In genomic region chr19:49588370-49589122, GRCh38 we compare ENCODE assay signal across 11 cellular contexts. TPM values are rescaled to one million over a fixed set of nuclear protein-coding genes. Genes with fewer than 3 reads are reported as not detected.
DNase-seq lines count a peak whose midpoint lies in the region; ATAC-seq and TF ChIP-seq lines count a peak whose summit lies in the region.
"Had no signal": no experiment of that assay in that cellular context is flagged by ENCODE, and none has a peak within 500 bp of the region (broad histone marks: within the 10 kb centered on the region; RNA-seq: fewer than 3 reads in every experiment).

No MANE protein-coding gene starts in this region.

- H3K9me3 Mint-ChIP-seq in activated CD4-positive, alpha-beta memory T cell treated with anti-CD3 and anti-CD28 coated beads for 36 hours: no peaks in the 10 kb centered on the region
- no peaks in the 10 kb centered on the region for H3K9me3 Mint-ChIP-seq in activated CD4-positive, alpha-beta memory T cell treated with anti-CD3 and anti-CD28 coated beads, Interleukin-2, amount 10 ng/mL, durations not matched to agents 7 days and 5 days
- no peaks in the 10 kb centered on the region for H3K9me3 Mint-ChIP-seq in activated B cell treated with CpG ODN at 0.5 μM for 24 hours
- no peaks in the 10 kb centered on the region for H3K9me3 Mint-ChIP-seq in central memory CD8-positive, alpha-beta T cell

- intact Hi-C loops in activated CD4-positive, alpha-beta memory T cell treated with anti-CD3 and anti-CD28 coated beads for 36 hours (cut with micrococcal nuclease): no loop called here
- intact Hi-C loops in activated B cell treated with CpG ODN at 0.5 μM for 24 hours (cut with micrococcal nuclease): no loop called here
- intact Hi-C loops in head of caudate nucleus (cut with DNase I): no loop called here

- no peak for TF ChIP-seq CTCF in activated B cell treated with CpG ODN at 0.5 μM for 24 hours (IDR thresholded peaks at IDR 0.05)

- peaks cover 22% of the 10 kb centered on the region for H3K4me1 Mint-ChIP-seq in activated CD4-positive, alpha-beta memory T cell treated with anti-CD3 and anti-CD28 coated beads for 36 hours (ENCODE audit: low read depth)
- peaks cover 26% of the 10 kb centered on the region for H3K4me1 Mint-ChIP-seq in activated CD4-positive, alpha-beta memory T cell treated with anti-CD3 and anti-CD28 coated beads, Interleukin-2, amount 10 ng/mL, durations not matched to agents 7 days and 5 days
- peaks cover 23% of the 10 kb centered on the region for H3K4me1 Mint-ChIP-seq in activated B cell treated with CpG ODN at 0.5 μM for 24 hours
- peaks cover 32% of the 10 kb centered on the region for H3K4me1 Mint-ChIP-seq in central memory CD8-positive, alpha-beta T cell

- H3K27me3 Mint-ChIP-seq in activated CD4-positive, alpha-beta memory T cell treated with anti-CD3 and anti-CD28 coated beads for 36 hours: no peaks in the 10 kb centered on the region
- peaks cover 9% of the 10 kb centered on the region for H3K27me3 Mint-ChIP-seq in activated CD4-positive, alpha-beta memory T cell treated with anti-CD3 and anti-CD28 coated beads, Interleukin-2, amount 10 ng/mL, durations not matched to agents 7 days and 5 days
- no peaks in the 10 kb centered on the region for H3K27me3 Mint-ChIP-seq in activated B cell treated with CpG ODN at 0.5 μM for 24 hours
- H3K27me3 Mint-ChIP-seq in central memory CD8-positive, alpha-beta T cell: no peaks in the 10 kb centered on the region

- H3K4me3 Mint-ChIP-seq in activated CD4-positive, alpha-beta memory T cell treated with anti-CD3 and anti-CD28 coated beads for 36 hours: no peak overlapping the region
- no peak overlapping the region for H3K4me3 Mint-ChIP-seq in activated CD4-positive, alpha-beta memory T cell treated with anti-CD3 and anti-CD28 coated beads, Interleukin-2, amount 10 ng/mL, durations not matched to agents 7 days and 5 days
- H3K4me3 Mint-ChIP-seq in activated B cell treated with CpG ODN at 0.5 μM for 24 hours: no peak overlapping the region
- H3K4me3 Mint-ChIP-seq in central memory CD8-positive, alpha-beta T cell: no peak overlapping the region

- peak overlapping the region; percentile 13 for H3K27ac Mint-ChIP-seq in activated CD4-positive, alpha-beta memory T cell treated with anti-CD3 and anti-CD28 coated beads for 36 hours
- no peak overlapping the region for H3K27ac Mint-ChIP-seq in activated CD4-positive, alpha-beta memory T cell treated with anti-CD3 and anti-CD28 coated beads, Interleukin-2, amount 10 ng/mL, durations not matched to agents 7 days and 5 days
- H3K27ac Mint-ChIP-seq in activated B cell treated with CpG ODN at 0.5 μM for 24 hours: peak overlapping the region; percentile 36
- H3K27ac Mint-ChIP-seq in central memory CD8-positive, alpha-beta T cell (ENCODE audit: low read depth): peak overlapping the region; percentile 37

- H3K36me3 Mint-ChIP-seq in activated CD4-positive, alpha-beta memory T cell treated with anti-CD3 and anti-CD28 coated beads for 36 hours: peaks cover 2% of the 10 kb centered on the region
- H3K36me3 Mint-ChIP-seq in activated CD4-positive, alpha-beta memory T cell treated with anti-CD3 and anti-CD28 coated beads, Interleukin-2, amount 10 ng/mL, durations not matched to agents 7 days and 5 days (ENCODE audit: low read depth): peaks cover 3% of the 10 kb centered on the region
- H3K36me3 Mint-ChIP-seq in activated B cell treated with CpG ODN at 0.5 μM for 24 hours (ENCODE audit: low read depth): peaks cover 4% of the 10 kb centered on the region
- peaks cover 21% of the 10 kb centered on the region for H3K36me3 Mint-ChIP-seq in central memory CD8-positive, alpha-beta T cell (ENCODE audit: insufficient read depth)

- CTCF ChIA-PET in activated CD4-positive, alpha-beta memory T cell treated with anti-CD3 and anti-CD28 coated beads for 36 hours (lab: Charles Lee): interaction anchor here (0.9 to 4.6 kb wide), 3 partner anchors 18 to 84 kb away, joined by 3 to 17 read pairs (median 4); no protein-coding TSS in a partner anchor
- CTCF ChIA-PET in activated CD4-positive, alpha-beta memory T cell treated with anti-CD3 and anti-CD28 coated beads, Interleukin-2, amount 10 ng/mL, durations not matched to agents 7 days and 5 days (lab: Charles Lee): interaction anchor here (0.6 to 1.7 kb wide), 3 partner anchors 8 to 61 kb away, joined by 3 to 4 read pairs (median 4); partner anchors contain the start of genes NOSIP and RCN3
- CTCF ChIA-PET in activated B cell treated with CpG ODN at 0.5 μM for 24 hours (lab: Charles Lee): no interaction called here

- no peak for ATAC-seq in activated B cell treated with CpG ODN at 0.5 μM for 24 hours (ENCODE audit: low read depth)
- peak; percentile 10 for ATAC-seq in central memory CD8-positive, alpha-beta T cell (replicated peaks; ENCODE audit: extremely low read depth, poor library complexity, severe bottlenecking)

- peak; percentile 78 for DNase-seq in activated CD4-positive, alpha-beta memory T cell treated with anti-CD3 and anti-CD28 coated beads for 36 hours
- DNase-seq in activated CD4-positive, alpha-beta memory T cell treated with anti-CD3 and anti-CD28 coated beads, Interleukin-2, amount 10 ng/mL, durations not matched to agents 7 days and 5 days: no peak
- DNase-seq in activated B cell treated with CpG ODN at 0.5 μM for 24 hours: no peak
- no peak for DNase-seq in central memory CD8-positive, alpha-beta T cell (ENCODE audit: low spot score in 2 of 2)
- DNase-seq in stimulated activated CD8-positive, alpha-beta memory T cell treated with anti-CD3 and anti-CD28 coated beads, Interleukin-4, amount 100 ng/mL, for 48 hours: peak; percentile 63
- no peak for DNase-seq in NCI-H748 (lab: John Stamatoyannopoulos, UW; ENCODE audit: unreplicated experiment)
- DNase-seq in inferior parietal cortex (ENCODE audit: extremely low spot score): no peak
- no peak for DNase-seq in head of caudate nucleus
- DNase-seq: cortex of kidney, NCI-H2227 treated with DMSO at 0.1 percent for 48 hours had no signal

- POLR2A ChIA-PET in activated CD4-positive, alpha-beta memory T cell treated with anti-CD3 and anti-CD28 coated beads for 36 hours (lab: Charles Lee): interaction anchor here (2.3 to 3.1 kb wide), 2 partner anchors 8 to 88 kb away, joined by 8 to 22 read pairs; partner anchors contain the start of genes NOSIP and PRRG2
- POLR2A ChIA-PET in activated CD4-positive, alpha-beta memory T cell treated with anti-CD3 and anti-CD28 coated beads, Interleukin-2, amount 10 ng/mL, durations not matched to agents 7 days and 5 days (lab: Charles Lee): interaction anchor here (2.6 to 3.4 kb wide), 2 partner anchors 8 to 88 kb away, joined by 16 to 38 read pairs; partner anchors contain the start of genes NOSIP, PRMT1 and PRRG2
- POLR2A ChIA-PET in activated B cell treated with CpG ODN at 0.5 μM for 24 hours (lab: Charles Lee): interaction anchor here (5.3 to 6.5 kb wide), 2 partner anchors 9 to 88 kb away, joined by 69 to 106 read pairs; partner anchors contain the start of genes NOSIP, PRMT1 and PRRG2

RNA-seq across cellular contexts. Expression of gene PRR12, which starts 2.4 kb away (rescaled TPM):
- total RNA-seq in activated CD4-positive, alpha-beta memory T cell treated with anti-CD3 and anti-CD28 coated beads for 36 hours: 10 to 100 TPM; 19.9 to 22.4 TPM
- total RNA-seq in activated CD4-positive, alpha-beta memory T cell treated with anti-CD3 and anti-CD28 coated beads, Interleukin-2, amount 10 ng/mL, durations not matched to agents 7 days and 5 days: 10 to 100 TPM; 33.0 to 36.2 TPM
- 37.1 and 42.1 TPM in 2 replicates for total RNA-seq in activated B cell treated with CpG ODN at 0.5 μM for 24 hours

RNA-seq across cellular contexts. Expression of gene PRRG2, which starts 7.4 kb away (rescaled TPM):
- total RNA-seq in activated CD4-positive, alpha-beta memory T cell treated with anti-CD3 and anti-CD28 coated beads for 36 hours: 1 to 10 TPM in 1 of 2 experiments, under 1 TPM in 1; 0.85 to 1.5 TPM
- 1 to 10 TPM; 1.0 to 1.1 TPM for total RNA-seq in activated CD4-positive, alpha-beta memory T cell treated with anti-CD3 and anti-CD28 coated beads, Interleukin-2, amount 10 ng/mL, durations not matched to agents 7 days and 5 days
- 1.8 and 2.2 TPM in 2 replicates for total RNA-seq in activated B cell treated with CpG ODN at 0.5 μM for 24 hours
- total RNA-seq: RPMI7951 had no signal

RNA-seq across cellular contexts. Expression of gene NOSIP, which starts 8.2 kb away (rescaled TPM):
- total RNA-seq in activated CD4-positive, alpha-beta memory T cell treated with anti-CD3 and anti-CD28 coated beads for 36 hours: 10 to 100 TPM; 80.3 to 84.3 TPM
- total RNA-seq in activated CD4-positive, alpha-beta memory T cell treated with anti-CD3 and anti-CD28 coated beads, Interleukin-2, amount 10 ng/mL, durations not matched to agents 7 days and 5 days: 100 to 1,000 TPM; 162 to 163 TPM
- 49.9 and 54.8 TPM in 2 replicates for total RNA-seq in activated B cell treated with CpG ODN at 0.5 μM for 24 hours

RNA-seq across cellular contexts. Expression of gene RRAS, which starts 51.4 kb away (rescaled TPM):
- 10 to 100 TPM; 12.2 to 14.4 TPM for total RNA-seq in activated CD4-positive, alpha-beta memory T cell treated with anti-CD3 and anti-CD28 coated beads for 36 hours
- 10 to 100 TPM; 17.8 to 18.1 TPM for total RNA-seq in activated CD4-positive, alpha-beta memory T cell treated with anti-CD3 and anti-CD28 coated beads, Interleukin-2, amount 10 ng/mL, durations not matched to agents 7 days and 5 days
- total RNA-seq in activated B cell treated with CpG ODN at 0.5 μM for 24 hours: 4.8 and 5.1 TPM in 2 replicates

RNA-seq across cellular contexts. Expression of gene SCAF1, which starts 53.5 kb away (rescaled TPM):
- total RNA-seq in activated CD4-positive, alpha-beta memory T cell treated with anti-CD3 and anti-CD28 coated beads for 36 hours: 10 to 100 TPM; 57.4 to 58.6 TPM
- total RNA-seq in activated CD4-positive, alpha-beta memory T cell treated with anti-CD3 and anti-CD28 coated beads, Interleukin-2, amount 10 ng/mL, durations not matched to agents 7 days and 5 days: 10 to 100 TPM; 65.3 to 66.4 TPM
- 58.7 and 61.0 TPM in 2 replicates for total RNA-seq in activated B cell treated with CpG ODN at 0.5 μM for 24 hours

Comparison
In these comparisons a context has a peak if more than half of its experiments do, and no peak if none do; other contexts are left out.
1. DNase-seq: peak in activated CD4-positive, alpha-beta memory T cell treated with anti-CD3 and anti-CD28 coated beads for 36 hours (single experiment) and stimulated activated CD8-positive, alpha-beta memory T cell treated with anti-CD3 and anti-CD28 coated beads, Interleukin-4, amount 100 ng/mL, for 48 hours (single experiment); none in activated CD4-positive, alpha-beta memory T cell treated with anti-CD3 and anti-CD28 coated beads, Interleukin-2, amount 10 ng/mL, durations not matched to agents 7 days and 5 days (single experiment), activated B cell treated with CpG ODN at 0.5 μM for 24 hours (single experiment), central memory CD8-positive, alpha-beta T cell (0 of 2), NCI-H748 (single experiment), inferior parietal cortex (single experiment) and head of caudate nucleus (0 of 42).